ENCODE assay signal across 8 cellular contexts in genomic region chr5:95842955-95843544, GRCh38. TPM values are rescaled to one million over a fixed set of nuclear protein-coding genes. Genes with fewer than 3 reads are reported as not detected.
DNase-seq lines count a peak whose midpoint lies in the region; ATAC-seq, FAIRE-seq and TF ChIP-seq lines count a peak whose summit lies in the region.

No MANE protein-coding gene starts in this region.

- H4K20me1 ChIP-seq in GM12878 (ENCODE audit: control insufficient read depth, insufficient read depth): no peaks in the 10 kb centered on the region

- no peaks in the 10 kb centered on the region for H3K36me3 ChIP-seq in GM12878 (ENCODE audit: control insufficient read depth in 2 of 2, insufficient read depth in 2 of 2, low read length in 1 of 2)

- WGBS in GM12878 (ENCODE audit: insufficient coverage, insufficient replicate concordance, low lambda C conversion rate, missing lambda C conversion rate): 1% methylated on average over 11 of the region's 11 CpGs
- 68 to 86% methylated on average over 11 of the region's 11 CpGs for WGBS in lower leg skin, 2 donors

- ATAC-seq in GM19452 (IDR thresholded peaks at IDR 0.05; ENCODE audit: unreplicated experiment) (peak; percentile 91), HG03457 (IDR thresholded peaks at IDR 0.05; ENCODE audit: unreplicated experiment) (peak; percentile 73), GM12878 (peak; percentile 92)

- no peak for TF ChIP-seq EP300 in GM12878 (IDR thresholded peaks at IDR 0.05; ENCODE audit: borderline replicate concordance in 1 of 2, control insufficient read depth in 1 of 2, low read depth in 2 of 2, low read length in 2 of 2)

- peak overlapping the region; percentile 63 for H2AFZ ChIP-seq in GM12878 (ENCODE audit: control insufficient read depth, low read depth, low read length)

- POLR2A ChIA-PET in GM12878 (lab: Charles Lee): interaction anchor here (0.6 to 1.7 kb wide), 8 partner anchors 17 to 1251 kb away, joined by 3 to 6 read pairs (median 5); no protein-coding TSS in a partner anchor

- BruUV-seq in GM12878 (replicated peaks; lab: Mats Ljungman, UMichigan): no TSS peak

- in situ Hi-C loops in GM12878 (cut with MboI): no loop called here

- H3K79me2 ChIP-seq in GM12878 (ENCODE audit: control insufficient read depth, insufficient read depth, low read length): no peaks in the 10 kb centered on the region

- CTCF ChIA-PET in GM12878 (lab: Yijun Ruan, JAX): interaction anchor here (0.8 to 17.6 kb wide), 22 partner anchors 10 to 759 kb away, joined by 3 to 653 read pairs (median 6); partner anchors contain the start of genes GLRX, RFESD and RHOBTB3

- RAD21 ChIA-PET in GM12878 (lab: Charles Lee; ENCODE audit: unreplicated experiment): interaction anchor here (0.6 to 11.7 kb wide), 19 partner anchors 11 to 1299 kb away, joined by 3 to 209 read pairs (median 4); partner anchors contain the start of genes ARSK, GLRX, LIX1 and RFESD

- peak overlapping the region; percentile 52 for H3K27ac Mint-ChIP-seq in T-helper 1 cell treated with Interleukin-12 subunit alpha and Interleukin-12 subunit beta and Interleukin-4 antibody, amounts not matched to agents 30 μg/mL and 1 μg/mL, for 36 hours

- TF ChIP-seq CTCF in GM12878 (IDR thresholded peaks at IDR 0.05 in 2 of 3, conservative IDR thresholded peaks at IDR 0.05 in 1 of 3; ENCODE audit: control insufficient read depth in 2 of 3, extremely low read depth in 1 of 3, insufficient read depth in 1 of 3, low read depth in 3 of 3, low read length in 3 of 3) (peak; percentile 49 to 96 (median 65); a peak in 4 of 6 replicates), lower leg skin (IDR thresholded peaks at IDR 0.05) (no peak)

- 0 out of 2 replicates have a peak overlapping the region, but pooled peaks have one; percentile 1 for H3K4me2 ChIP-seq in GM12878 (ENCODE audit: control insufficient read depth, insufficient read depth)

- peak overlapping the region; percentile 54 for H3K4me3 Mint-ChIP-seq in T-helper 1 cell treated with Interleukin-12 subunit alpha and Interleukin-12 subunit beta and Interleukin-4 antibody, amounts not matched to agents 30 μg/mL and 1 μg/mL, for 36 hours

- H3K27me3 ChIP-seq in GM12878 (replicated peaks in 1 of 2; ENCODE audit: control insufficient read depth in 2 of 2, insufficient read depth in 2 of 2, low read length in 1 of 2): no peaks in the 10 kb centered on the region

- H3K4me1 Mint-ChIP-seq in T-helper 1 cell treated with Interleukin-12 subunit alpha and Interleukin-12 subunit beta and Interleukin-4 antibody, amounts not matched to agents 30 μg/mL and 1 μg/mL, for 36 hours (ENCODE audit: low read depth): peaks cover 21% of the 10 kb centered on the region

- H3K9me3 ChIP-seq in GM12878 (replicated peaks; ENCODE audit: control insufficient read depth, insufficient read depth, low read length): no peaks in the 10 kb centered on the region

- TF ChIP-seq RAD21 in GM12878 (IDR thresholded peaks at IDR 0.05; ENCODE audit: insufficient read depth, low read depth, low read length): peak; percentile 85

- no peak overlapping the region for H3K9ac ChIP-seq in GM12878 (ENCODE audit: control insufficient read depth, insufficient read depth, low read length)

- H3K4me1 ChIP-seq in GM12878 (ENCODE audit: control insufficient read depth, insufficient read depth, low read length): peaks cover 23% of the 10 kb centered on the region

- peak in 8 of 14 donors; percentile 28 to 52 (median 38) for DNase-seq in C1 segment of cervical spinal cord (lab: John Stamatoyannopoulos, UW)
- DNase-seq in GM12878 (ENCODE audit: low read depth, low spot score): no peak
- peak; percentile 80 to 89 for DNase-seq in lower leg skin (ENCODE audit: low spot score in 2 of 2)
- DNase-seq in stromal cell of bone marrow (ENCODE audit: low read depth): peak; percentile 65
- DNase-seq in putamen (ENCODE audit: low spot score): no peak

- no peak overlapping the region for H3K27ac ChIP-seq in GM12878 (ENCODE audit: control insufficient read depth, insufficient read depth)

- intact Hi-C loops in GM12878 (cut with micrococcal nuclease; ENCODE audit: unreplicated experiment) (loop anchor here (1.0 to 10.0 kb wide), 3 partner anchors 62 to 288 kb away; partner anchors contain the start of genes ARSK and SKIC3), lower leg skin (cut with DNase I; ENCODE audit: low total_unique reads) (no loop called here)

- H3K36me3 Mint-ChIP-seq in T-helper 1 cell treated with Interleukin-12 subunit alpha and Interleukin-12 subunit beta and Interleukin-4 antibody, amounts not matched to agents 30 μg/mL and 1 μg/mL, for 36 hours (ENCODE audit: low read depth): peaks cover 2% of the 10 kb centered on the region

- no peaks in the 10 kb centered on the region for H3K9me3 Mint-ChIP-seq in T-helper 1 cell treated with Interleukin-12 subunit alpha and Interleukin-12 subunit beta and Interleukin-4 antibody, amounts not matched to agents 30 μg/mL and 1 μg/mL, for 36 hours

- no peak for TF ChIP-seq POLR2A in GM12878 (IDR thresholded peaks at IDR 0.05; ENCODE audit: low read depth, low read length)
- TF ChIP-seq POLR2A in lower leg skin (IDR thresholded peaks at IDR 0.05): no peak

- FAIRE-seq in GM12878 (lab: Jason Lieb, UNC): peak; percentile 49

- H3K4me3 ChIP-seq in GM12878 (no peak overlapping the region), lower leg skin (ENCODE audit: low read depth, poor library complexity, severe bottlenecking) (no peak overlapping the region)

- SMC1A ChIA-PET in GM12878 (lab: Charles Lee; ENCODE audit: uncharacterized antibody, unreplicated experiment): interaction anchor here (0.7 to 21.9 kb wide), 22 partner anchors 9 to 494 kb away, joined by 3 to 622 read pairs (median 6); partner anchors contain the start of genes GLRX and RFESD

- H3K27me3 Mint-ChIP-seq in T-helper 1 cell treated with Interleukin-12 subunit alpha and Interleukin-12 subunit beta and Interleukin-4 antibody, amounts not matched to agents 30 μg/mL and 1 μg/mL, for 36 hours (ENCODE audit: low read depth): peaks cover 7% of the 10 kb centered on the region

TF ChIP-seq in GM12878, 131 proteins besides CTCF, POLR2A, EP300 and RAD21 (continues in another document):
- TF ChIP-seq BACH1 (IDR thresholded peaks at IDR 0.05; ENCODE audit: borderline replicate concordance) (no peak), SUPT20H (IDR thresholded peaks at IDR 0.05; ENCODE audit: borderline replicate concordance, control insufficient read depth, low read depth, low read length) (no peak), ZNF687 (IDR thresholded peaks at IDR 0.05) (peak; percentile 63; the same call in 1 of the 2 replicates), MXI1 (IDR thresholded peaks at IDR 0.05; ENCODE audit: low read depth, low read length) (0 out of 2 replicates have a peak, but pooled peaks have one; percentile 24), NFIC (IDR thresholded peaks at IDR 0.05; ENCODE audit: low read depth, low read length) (peak; percentile 48; the same call in 1 of the 2 replicates), RB1 (IDR thresholded peaks at IDR 0.05; ENCODE audit: borderline replicate concordance) (peak; percentile 71), HDGF (IDR thresholded peaks at IDR 0.05) (no peak), FOS (IDR thresholded peaks at IDR 0.05; ENCODE audit: borderline replicate concordance, extremely low read depth, insufficient read length) (no peak), POLR2AphosphoS5 (IDR thresholded peaks at IDR 0.05; ENCODE audit: low read length) (no peak)

RNA-seq across cellular contexts. Expression of gene GLRX, which starts 20.5 kb away (rescaled TPM):
- 41.5 and 42.2 TPM in 2 replicates for total RNA-seq in GM12878 (2013; cell fraction: nucleolus; rRNA removed)
- total RNA-seq in GM12878 (2014; rRNA removed): 103 and 127 TPM in 2 replicates
- total RNA-seq in GM12878 (2014; rRNA removed; fragmentation: Illumina TruSeq; extraction: Trizol): 63.0 and 66.7 TPM in 2 replicates
- total RNA-seq in GM12878 (2021): 80.0 and 80.2 TPM in 2 replicates
- 58.0 TPM for polyA plus RNA-seq in GM12878 (2011; ENCODE audit: low read depth)
- 188 and 194 TPM in 2 replicates for polyA plus RNA-seq in GM12878 (2011; rRNA removed)
- 89.8 and 172 TPM in 2 replicates for polyA plus RNA-seq in GM12878 (2011; cell fraction: cytosol; rRNA removed)
- polyA plus RNA-seq in GM12878 (2011; cell fraction: nucleus; rRNA removed): 74.7 and 110 TPM in 2 replicates
- 135 and 145 TPM in 2 replicates for polyA plus RNA-seq in GM12878 (2012)
- polyA plus RNA-seq in GM12878 (2014; fragmentation: Illumina TruSeq; extraction: Trizol): 130 and 179 TPM in 2 replicates
- 100 to 1,000 TPM; 311 to 366 TPM for polyA plus RNA-seq in GM12878 (2014; fragmentation: Nextera tagmentation; extraction: Ambion mirVana)
- 195 and 236 TPM in 2 replicates for polyA plus RNA-seq in GM12878 (2014; rRNA removed)
- polyA plus RNA-seq in GM12878 (2016; fragmentation: Nextera tagmentation; extraction: Ambion mirVana): 100 to 1,000 TPM; 185 to 187 TPM
- 69.4 and 81.1 TPM in 2 replicates for polyA minus RNA-seq in GM12878 (2011; rRNA and poly(A)+ RNA removed)
- polyA minus RNA-seq in GM12878 (2011; cell fraction: cytosol; rRNA and poly(A)+ RNA removed): 9.3 and 12.3 TPM in 2 replicates
- polyA minus RNA-seq in GM12878 (2011; cell fraction: nucleus; rRNA and poly(A)+ RNA removed): 41.7 and 62.0 TPM in 2 replicates
- 100 to 1,000 TPM in 2 of 4 donors, 10 to 100 TPM in 2; 67.9 to 136 (median 105) TPM for total RNA-seq in lower leg skin

Comparison
In these comparisons a context has a peak if more than half of its experiments do, and no peak if none do; other contexts are left out.
1. DNase-seq: peak in C1 segment of cervical spinal cord (8 of 14), lower leg skin (2 of 2) and stromal cell of bone marrow (single experiment); none in GM12878 (single experiment) and putamen (single experiment).
2. CTCF ChIP-seq: peak in GM12878 (3 of 3); none in lower leg skin (0 of 3).
3. Peak in every context shown above with its lines, with median percentiles within 50 percentile points of each other: ATAC-seq.